ENCODE assay signal across 35 cellular contexts in genomic region chr20:3180319-3180718, GRCh38.
"Had no signal": no experiment of that assay in that cellular context is flagged by ENCODE, and none has a peak within 500 bp of the region (broad histone marks: within the 10 kb centered on the region; RNA-seq: fewer than 3 reads in every experiment).

No MANE protein-coding gene starts in this region.

- FAIRE-seq: TTC549 had no signal

- H3K9me3 Mint-ChIP-seq: activated CD4-positive, alpha-beta T cell treated with anti-CD3 and anti-CD28 coated beads, Interleukin-2, amount 10 ng/mL, durations not matched to agents 7 days and 5 days; activated naive CD4-positive, alpha-beta T cell treated with anti-CD3 and anti-CD28 coated beads for 36 hours; activated naive CD4-positive, alpha-beta T cell treated with anti-CD3 and anti-CD28 coated beads, Interleukin-2, amount 50 U/mL, for 72 hours; activated T-cell treated with anti-CD3 and anti-CD28 coated beads, Interleukin-2, amount 50 U/mL, for 4 hours; activated T-helper 1 cell treated with anti-CD3 and anti-CD28 coated beads, Interleukin-12 subunit alpha, Interleukin-12 subunit beta, Interleukin-2, Interleukin-4 antibody, amounts not matched to agents 30 ng/mL and 10 ng/mL and 1 ng/mL, durations not matched to agents 14 hours and 24 hours and 36 hours; WTC11 had no signal

- H3K9me3 ChIP-seq: SJCRH30 had no signal

- H3K9ac ChIP-seq: KMS-11 had no signal

- H3K36me3 ChIP-seq: brain microvascular endothelial cell, SJCRH30 had no signal

- DNase-seq: activated CD4-positive, alpha-beta T cell treated with anti-CD3 and anti-CD28 coated beads for 36 hours; activated CD4-positive, alpha-beta T cell treated with anti-CD3 and anti-CD28 coated beads, Interleukin-2, amount 10 ng/mL, durations not matched to agents 7 days and 5 days; activated CD4-positive, alpha-beta T cell treated with anti-CD3 and anti-CD28 coated beads, Interleukin-2, amount 50 U/mL, for 48 hours; activated CD8-positive, alpha-beta memory T cell treated with anti-CD3 and anti-CD28 coated beads, Interleukin-2, amount 50 U/mL, for 4 hours; activated CD8-positive, alpha-beta T cell treated with anti-CD3 and anti-CD28 coated beads, Interleukin-2, amount 10 ng/mL, durations not matched to agents 7 days and 5 days; activated gamma-delta T cell treated with Interleukin-2 at 50 U/mL for 16 hours; activated naive CD4-positive, alpha-beta T cell treated with anti-CD3 and anti-CD28 coated beads for 36 hours; activated T-cell treated with anti-CD3 and anti-CD28 coated beads for 4 hours; activated T-cell treated with anti-CD3 and anti-CD28 coated beads, Interleukin-2, amount 50 U/mL, for 4 hours; amniotic stem cell; brain microvascular endothelial cell; central memory CD4-positive, alpha-beta T cell; MM.1S; NCI-H1092 treated with DMSO at 0.1 percent for 48 hours; NCI-H1417; NCI-H146; NCI-H187; NCI-H2081; NCI-H2171 treated with DMSO at 0.1 percent for 48 hours; NCI-H2227 treated with DMSO at 0.1 percent for 48 hours; NCI-H446; NCI-H510A treated with DMSO at 0.1 percent for 48 hours; NCI-H526 treated with DMSO at 0.1 percent for 48 hours; NCI-H774; SHP77; SJCRH30; T1000 had no signal

- H3K27ac Mint-ChIP-seq: activated CD4-positive, alpha-beta T cell treated with anti-CD3 and anti-CD28 coated beads for 36 hours; activated CD4-positive, alpha-beta T cell treated with anti-CD3 and anti-CD28 coated beads, Interleukin-2, amount 10 ng/mL, durations not matched to agents 7 days and 5 days; activated CD8-positive, alpha-beta T cell treated with anti-CD3 and anti-CD28 coated beads, Interleukin-2, amount 10 ng/mL, durations not matched to agents 7 days and 5 days; activated naive CD4-positive, alpha-beta T cell treated with anti-CD3 and anti-CD28 coated beads for 36 hours; activated naive CD4-positive, alpha-beta T cell treated with anti-CD3 and anti-CD28 coated beads, Interleukin-2, amount 50 U/mL, for 72 hours; activated T-helper 1 cell treated with anti-CD3 and anti-CD28 coated beads, Interleukin-12 subunit alpha, Interleukin-12 subunit beta, Interleukin-2, Interleukin-4 antibody, amounts not matched to agents 30 ng/mL and 10 ng/mL and 1 ng/mL, durations not matched to agents 14 hours and 24 hours and 36 hours; WTC11 had no signal

- H3K27ac ChIP-seq: brain microvascular endothelial cell, KMS-11, SJCRH30, SK-N-MC had no signal

- H3K4me3 ChIP-seq: SJCRH30, SK-N-MC had no signal

- H3K4me2 ChIP-seq: KMS-11 had no signal

- H3K4me3 Mint-ChIP-seq: activated CD4-positive, alpha-beta T cell treated with anti-CD3 and anti-CD28 coated beads for 36 hours; activated CD4-positive, alpha-beta T cell treated with anti-CD3 and anti-CD28 coated beads, Interleukin-2, amount 10 ng/mL, durations not matched to agents 7 days and 5 days; activated CD8-positive, alpha-beta T cell treated with anti-CD3 and anti-CD28 coated beads, Interleukin-2, amount 10 ng/mL, durations not matched to agents 7 days and 5 days; activated naive CD4-positive, alpha-beta T cell treated with anti-CD3 and anti-CD28 coated beads for 36 hours; activated T-cell treated with anti-CD3 and anti-CD28 coated beads, Interleukin-2, amount 50 U/mL, for 4 hours; activated T-helper 1 cell treated with anti-CD3 and anti-CD28 coated beads, Interleukin-12 subunit alpha, Interleukin-12 subunit beta, Interleukin-2, Interleukin-4 antibody, amounts not matched to agents 30 ng/mL and 10 ng/mL and 1 ng/mL, durations not matched to agents 14 hours and 24 hours and 36 hours; WTC11 had no signal

- ATAC-seq: activated CD4-positive, alpha-beta T cell treated with anti-CD3 and anti-CD28 coated beads for 36 hours; activated CD4-positive, CD25-positive, alpha-beta regulatory T cell treated with anti-CD3 and anti-CD28 coated beads, Interleukin-2, amount 50 U/mL, for 24 hours; activated CD8-positive, alpha-beta T cell treated with anti-CD3 and anti-CD28 coated beads, Interleukin-2, amount 10 ng/mL, durations not matched to agents 7 days and 5 days; activated naive CD4-positive, alpha-beta T cell treated with anti-CD3 and anti-CD28 coated beads, Interleukin-2, amount 50 U/mL, for 72 hours; activated T-cell treated with anti-CD3 and anti-CD28 coated beads, Interleukin-2, amount 50 U/mL, for 4 hours; Panc1; WTC11 had no signal

- H3K36me3 Mint-ChIP-seq: activated naive CD4-positive, alpha-beta T cell treated with anti-CD3 and anti-CD28 coated beads, Interleukin-2, amount 50 U/mL, for 72 hours; WTC11 had no signal

- H3K4me1 Mint-ChIP-seq: activated CD4-positive, alpha-beta T cell treated with anti-CD3 and anti-CD28 coated beads for 36 hours; activated CD4-positive, alpha-beta T cell treated with anti-CD3 and anti-CD28 coated beads, Interleukin-2, amount 10 ng/mL, durations not matched to agents 7 days and 5 days had no signal

- H3K27me3 ChIP-seq: brain microvascular endothelial cell, SJCRH30 had no signal
